Comparison of ENCODE assay signal across 33 cellular contexts in the genomic region with DNA sequence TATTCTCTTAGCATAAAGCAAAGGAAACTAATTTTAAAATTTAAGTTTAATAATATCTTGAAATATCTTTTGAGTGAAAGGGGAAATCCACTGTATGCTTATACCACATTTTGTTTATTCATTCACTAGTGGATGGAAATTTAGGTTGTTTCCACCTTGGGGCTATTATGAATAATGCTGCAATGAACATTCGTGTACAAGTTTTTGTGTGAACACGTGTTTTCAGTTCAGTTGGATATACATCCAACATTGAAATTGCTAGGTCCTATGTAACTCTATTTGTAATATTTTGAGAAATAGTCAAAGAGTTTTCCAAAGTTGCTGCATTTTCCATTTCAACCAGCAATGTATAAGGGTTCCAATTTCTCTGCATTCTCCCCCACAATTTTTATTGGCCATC.
"Had no signal": no experiment of that assay in that cellular context is flagged by ENCODE, and none has a peak within 500 bp of the region (broad histone marks: within the 10 kb centered on the region; RNA-seq: fewer than 3 reads in every experiment).

No MANE protein-coding gene starts in this region.

- FAIRE-seq: bronchial epithelial cell, RCC 7860 had no signal

- H3K27me3 Mint-ChIP-seq: activated naive CD8-positive, alpha-beta T cell treated with anti-CD3 and anti-CD28 coated beads for 36 hours; T-cell had no signal

- H3K9me3 ChIP-seq: ascending aorta had no signal

- H3K4me3 Mint-ChIP-seq: activated CD4-positive, alpha-beta memory T cell treated with anti-CD3 and anti-CD28 coated beads, Interleukin-2, amount 10 ng/mL, durations not matched to agents 7 days and 5 days; activated CD8-positive, alpha-beta memory T cell treated with anti-CD3 and anti-CD28 coated beads, Interleukin-2, amount 10 ng/mL, durations not matched to agents 7 days and 5 days; activated naive CD8-positive, alpha-beta T cell treated with anti-CD3 and anti-CD28 coated beads for 36 hours; T-cell; T-helper 17 cell had no signal

- DNase-seq: activated CD4-positive, alpha-beta memory T cell treated with anti-CD3 and anti-CD28 coated beads, Interleukin-2, amount 10 ng/mL, durations not matched to agents 7 days and 5 days; activated CD4-positive, alpha-beta T cell treated with anti-CD3 and anti-CD28 coated beads for 1 hour; activated CD4-positive, alpha-beta T cell treated with anti-CD3 and anti-CD28 coated beads for 48 hours; activated CD4-positive, CD25-positive, alpha-beta regulatory T cell; activated CD8-positive, alpha-beta memory T cell treated with anti-CD3 and anti-CD28 coated beads for 24 hours; activated CD8-positive, alpha-beta memory T cell treated with anti-CD3 and anti-CD28 coated beads, Interleukin-2, amount 10 ng/mL, durations not matched to agents 7 days and 5 days; activated CD8-positive, alpha-beta memory T cell treated with anti-CD3 and anti-CD28 coated beads, Interleukin-2, amount 50 U/mL, for 48 hours; activated effector memory CD4-positive, alpha-beta T cell treated with Interleukin-2 at 50 U/mL for 16 hours; activated naive CD4-positive, alpha-beta T cell treated with anti-CD3 and anti-CD28 coated beads, Interleukin-2, amount 50 U/mL, for 16 hours; activated naive CD8-positive, alpha-beta T cell treated with anti-CD3 and anti-CD28 coated beads for 36 hours; activated T-cell treated with anti-CD3 and anti-CD28 coated beads, Interleukin-2, amount 50 U/mL, for 48 hours; amniotic stem cell; caudate nucleus; cerebellar nuclear complex; NCI-H1048; NCI-H1105 treated with DMSO at 0.1 percent for 48 hours; NCI-H1436 treated with DMSO at 0.1 percent for 48 hours; NCI-H1694 treated with DMSO at 0.1 percent for 48 hours; NCI-H2029; NCI-H345; NCI-H524 treated with DMSO at 0.1 percent for 48 hours; NK-92 treated with Interleukin-12 subunit alpha and Interleukin-12 subunit beta, amount 100 ng/mL, for 24 hours; PC-9; SIG-M5; T-cell; T-helper 17 cell had no signal

- ATAC-seq: activated CD8-positive, alpha-beta memory T cell treated with anti-CD3 and anti-CD28 coated beads, Interleukin-2, amount 10 ng/mL, durations not matched to agents 7 days and 5 days; Right ventricle myocardium inferior; SK-N-SH treated with all-trans-retinoic acid at 6 μM for 48 hours; T-cell; T-helper 17 cell had no signal

- H3K4me3 ChIP-seq: ascending aorta, PC-9 had no signal

- H3K9me3 Mint-ChIP-seq: activated CD4-positive, alpha-beta memory T cell treated with anti-CD3 and anti-CD28 coated beads, Interleukin-2, amount 10 ng/mL, durations not matched to agents 7 days and 5 days; T-cell had no signal

- H3K36me3 ChIP-seq: ascending aorta had no signal

- H3K27ac Mint-ChIP-seq: activated CD4-positive, alpha-beta memory T cell treated with anti-CD3 and anti-CD28 coated beads, Interleukin-2, amount 10 ng/mL, durations not matched to agents 7 days and 5 days; activated CD8-positive, alpha-beta memory T cell treated with anti-CD3 and anti-CD28 coated beads, Interleukin-2, amount 10 ng/mL, durations not matched to agents 7 days and 5 days; activated naive CD8-positive, alpha-beta T cell treated with anti-CD3 and anti-CD28 coated beads for 36 hours; T-cell; T-helper 17 cell had no signal

- H2AFZ ChIP-seq: PC-9 had no signal

- H3K36me3 Mint-ChIP-seq: activated CD8-positive, alpha-beta memory T cell treated with anti-CD3 and anti-CD28 coated beads, Interleukin-2, amount 10 ng/mL, durations not matched to agents 7 days and 5 days; activated naive CD8-positive, alpha-beta T cell treated with anti-CD3 and anti-CD28 coated beads for 36 hours; T-cell had no signal

- H3K27me3 ChIP-seq: ascending aorta had no signal

- H3K4me2 ChIP-seq: PC-9 had no signal

- H3K4me1 Mint-ChIP-seq: activated CD8-positive, alpha-beta memory T cell treated with anti-CD3 and anti-CD28 coated beads, Interleukin-2, amount 10 ng/mL, durations not matched to agents 7 days and 5 days; T-cell; T-helper 17 cell had no signal

- H3K27ac ChIP-seq: ascending aorta, PC-9, RWPE1, VCaP had no signal
